Comparison of ENCODE assay signal across 8 cellular contexts in genomic region chr14:70600382-70601157, GRCh38. TPM values are rescaled to one million over a fixed set of nuclear protein-coding genes. Genes with fewer than 3 reads are reported as not detected.
DNase-seq lines count a peak whose midpoint lies in the region; ATAC-seq, FAIRE-seq and TF ChIP-seq lines count a peak whose summit lies in the region.

A gene with protein sequence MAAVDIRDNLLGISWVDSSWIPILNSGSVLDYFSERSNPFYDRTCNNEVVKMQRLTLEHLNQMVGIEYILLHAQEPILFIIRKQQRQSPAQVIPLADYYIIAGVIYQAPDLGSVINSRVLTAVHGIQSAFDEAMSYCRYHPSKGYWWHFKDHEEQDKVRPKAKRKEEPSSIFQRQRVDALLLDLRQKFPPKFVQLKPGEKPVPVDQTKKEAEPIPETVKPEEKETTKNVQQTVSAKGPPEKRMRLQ (minus strand): TSS chr14:70600655. CDS start chr14:70600637, 18 bp downstream.

- TF ChIP-seq CTCF in AG09319 (IDR thresholded peaks at IDR 0.05; ENCODE audit: low read depth, low read length), result no peak
- TF ChIP-seq CTCF in kidney (IDR thresholded peaks at IDR 0.05; ENCODE audit: borderline replicate concordance, extremely low read depth, insufficient read depth), result no peak

- ATAC-seq in GM19043 (IDR thresholded peaks at IDR 0.05; ENCODE audit: low read depth, unreplicated experiment), result peak; percentile 91
- ATAC-seq in HG03439 (IDR thresholded peaks at IDR 0.05; ENCODE audit: unreplicated experiment), result peak; percentile 91

- peaks cover 0 to 6% of the 10 kb centered on the region in 2 donors for H3K36me3 ChIP-seq in kidney (ENCODE audit: control insufficient read depth in 1 of 2, insufficient read depth in 2 of 2, low read length in 2 of 2)

- peak within 1 kb of the TSS; percentile 98 to 99 for H3K4me3 ChIP-seq in kidney (ENCODE audit: low read length in 2 of 2)

- intact Hi-C loops in kidney (cut with DNase I), result no loop called here

- DNase-seq in AG09319 (ENCODE audit: extremely low read depth, low read depth), result peak; percentile 73
- peak; percentile 97 to 98 for DNase-seq in NCI-H524 (lab: John Stamatoyannopoulos, UW)
- DNase-seq in activated CD4-positive, alpha-beta T cell treated with anti-CD3 and anti-CD28 coated beads for 24 hours (ENCODE audit: low read depth in 2 of 2), result peak; percentile 83 to 90
- DNase-seq in cerebellum (ENCODE audit: low spot score), result peak; percentile 91
- peak; percentile 97 for DNase-seq in kidney
- peak; percentile 81 to 88 for DNase-seq in stimulated activated CD4-positive, alpha-beta T cell treated with anti-CD3 and anti-CD28 coated beads, Interleukin-15, amount 100 ng/mL, for 1 hour (ENCODE audit: low read depth in 1 of 2, low spot score in 1 of 2)

- FAIRE-seq in kidney (lab: Jason Lieb, UNC), result no peak

- H3K4me1 ChIP-seq in kidney (ENCODE audit: control insufficient read depth in 1 of 2, insufficient read depth in 1 of 2, low read depth in 1 of 2, low read length in 2 of 2), result peaks cover 6 to 16% of the 10 kb centered on the region in 2 donors

- peak within 1 kb of the TSS in 1 of 2 donors; percentile 56 for H3K27ac ChIP-seq in kidney (ENCODE audit: low read depth in 2 of 2, low read length in 2 of 2)

- no peaks in the 10 kb centered on the region for H3K9me3 ChIP-seq in kidney (ENCODE audit: control insufficient read depth in 1 of 2, low read length in 2 of 2)

- H3K9ac ChIP-seq in kidney (ENCODE audit: low read length in 2 of 2), result peak within 1 kb of the TSS; percentile 89 to 98

RNA-seq across cellular contexts. Expression of the gene that starts here (rescaled TPM):
- total RNA-seq in cerebellum (59.7 TPM), kidney (33.0 TPM)
- 12.2 TPM for polyA plus RNA-seq in kidney (ENCODE audit: insufficient read depth, low read depth, low replicate concordance)
